In genomic region chr2:96305091-96305978, GRCh38 we compare ENCODE assay signal across 1 cellular context.
TF ChIP-seq lines count a peak whose summit lies in the region.

Gene SNRNP200 (minus strand): TSS chr2:96305546. CDS start chr2:96305437, 109 bp downstream.

TF ChIP-seq in GM12878, 131 proteins besides CTCF, POLR2A, EP300 and RAD21 (continued from another document):
- TF ChIP-seq ELK1 (IDR thresholded peaks at IDR 0.05; ENCODE audit: low read depth, low read length) (peak; percentile 92), ZNF622 (IDR thresholded peaks at IDR 0.05) (no peak), ZNF384 (IDR thresholded peaks at IDR 0.05; ENCODE audit: borderline replicate concordance, low read depth, low read length) (no peak), KLF5 (IDR thresholded peaks at IDR 0.05; ENCODE audit: partially characterized antibody) (no peak), POU2F2 (IDR thresholded peaks at IDR 0.05; ENCODE audit: borderline replicate concordance, low read depth, low read length) (peak; percentile 54; the same call in 1 of the 3 replicates), ZNF24 (IDR thresholded peaks at IDR 0.05) (no peak), ZNF207 (IDR thresholded peaks at IDR 0.05; ENCODE audit: borderline replicate concordance) (peak; percentile 81; the same call in 1 of the 2 replicates), NBN (IDR thresholded peaks at IDR 0.05) (peak; percentile 77; the same call in 1 of the 2 replicates)
